ENCODE assay signal across 3 cellular contexts in genomic region chr5:34611829-34612415, GRCh38.
TF ChIP-seq lines count a peak whose summit lies in the region.

No MANE protein-coding gene starts in this region.

TF ChIP-seq in HCT116, 20 proteins besides CTCF, POLR2A, EP300 and RAD21 (continued from another document):
- TF ChIP-seq TCF7L2 (IDR thresholded peaks at IDR 0.05; ENCODE audit: borderline replicate concordance, extremely low read depth, insufficient read depth, insufficient read length) (no peak), JUND (IDR thresholded peaks at IDR 0.05) (no peak), EZH2phosphoT487 (IDR thresholded peaks at IDR 0.05; ENCODE audit: borderline replicate concordance) (no peak), CBX3 (IDR thresholded peaks at IDR 0.05; ENCODE audit: low read depth) (no peak), SRF (IDR thresholded peaks at IDR 0.05; ENCODE audit: low read depth) (no peak), POLR2AphosphoS5 (IDR thresholded peaks at IDR 0.05; ENCODE audit: low read depth, low read length) (no peak), EZH2 (IDR thresholded peaks at IDR 0.05) (no peak), SIN3A (IDR thresholded peaks at IDR 0.05; ENCODE audit: low read depth) (no peak), ZNF274 (IDR thresholded peaks at IDR 0.05; ENCODE audit: low read depth, low read length) (no peak), CEBPB (IDR thresholded peaks at IDR 0.05; ENCODE audit: low read depth) (no peak), MAX (IDR thresholded peaks at IDR 0.05) (no peak)

TF ChIP-seq in WTC11, 78 proteins besides CTCF, POLR2A, EP300 and RAD21 (continued from another document):
- no peak for TF ChIP-seq AR (CRISPR knock-in tag; IDR thresholded peaks at IDR 0.05)

TF ChIP-seq in H1, 55 proteins besides CTCF, POLR2A, EP300 and RAD21 (continued from another document):
- TF ChIP-seq CHD7 (IDR thresholded peaks at IDR 0.05; ENCODE audit: insufficient replicate concordance, low read length) (no peak), CBX8 (IDR thresholded peaks at IDR 0.05; ENCODE audit: borderline replicate concordance, low read depth, low read length) (no peak)
